23 cellular contexts compared by ENCODE assay signal in the genomic region with DNA sequence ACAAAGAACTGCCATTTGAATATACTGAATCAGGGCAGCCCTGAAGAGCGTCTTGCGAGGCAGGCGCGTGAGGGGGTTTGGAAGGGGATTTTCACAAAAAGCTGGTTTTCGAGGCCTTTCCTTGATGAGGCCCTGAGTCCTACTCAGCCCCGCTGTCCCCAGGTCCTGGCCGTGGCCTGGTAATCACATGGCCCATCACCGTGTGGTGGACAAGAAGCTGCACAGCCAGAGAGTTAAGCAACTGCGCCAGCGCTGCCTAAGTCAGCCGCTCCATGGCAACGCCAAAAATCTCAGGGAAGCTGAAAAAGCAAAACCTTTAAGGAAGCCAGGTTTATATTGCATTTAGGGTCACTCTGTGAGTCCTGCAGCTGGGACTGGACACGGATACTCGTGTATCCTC.
"Had no signal": no experiment of that assay in that cellular context is flagged by ENCODE, and none has a peak within 500 bp of the region (broad histone marks: within the 10 kb centered on the region; RNA-seq: fewer than 3 reads in every experiment).

No MANE protein-coding gene starts in this region.

- H3K9me3 ChIP-seq: esophagus squamous epithelium, gastrocnemius medialis, heart right ventricle, left lung had no signal

- H3K27ac Mint-ChIP-seq: memory B cell; naive thymus-derived CD4-positive, alpha-beta T cell had no signal

- H3K27me3 Mint-ChIP-seq: memory B cell; naive thymus-derived CD4-positive, alpha-beta T cell had no signal

- ATAC-seq: esophagus mucosa; heart right ventricle; left cardiac atrium; left lung; left ventricle myocardium superior; naive thymus-derived CD4-positive, alpha-beta T cell had no signal

- H3K36me3 ChIP-seq: esophagus squamous epithelium, gastrocnemius medialis, heart right ventricle, left lung had no signal

- H3K27me3 ChIP-seq: dorsolateral prefrontal cortex, esophagus squamous epithelium, gastrocnemius medialis, left lung had no signal

- H3K27ac ChIP-seq: coronary artery, dorsolateral prefrontal cortex, epithelial cell of prostate, esophagus squamous epithelium, heart right ventricle, left lung had no signal

- DNase-seq: dermis blood vessel endothelial cell; dorsolateral prefrontal cortex; effector CD4-positive, alpha-beta T cell; effector memory CD4-positive, alpha-beta T cell; erythroblast; esophagus squamous epithelium; foreskin fibroblast; foreskin melanocyte; gastrocnemius medialis; glutamatergic neuron; heart right ventricle; hippocampal formation; left cardiac atrium; left lung; left ventricle myocardium superior; mammary epithelial cell; mesendoderm; naive thymus-derived CD4-positive, alpha-beta T cell had no signal

- H3K4me3 Mint-ChIP-seq: memory B cell; naive thymus-derived CD4-positive, alpha-beta T cell had no signal

- H3K4me1 ChIP-seq: esophagus squamous epithelium, heart right ventricle, left lung had no signal

- H3K36me3 Mint-ChIP-seq: memory B cell; naive thymus-derived CD4-positive, alpha-beta T cell had no signal

- H3K4me1 Mint-ChIP-seq: memory B cell; naive thymus-derived CD4-positive, alpha-beta T cell had no signal

- H3K4me3 ChIP-seq: coronary artery, dorsolateral prefrontal cortex, esophagus squamous epithelium, gastrocnemius medialis, heart right ventricle, left lung, lung had no signal
